ENCODE assay signal across 24 cellular contexts in the genomic region with DNA sequence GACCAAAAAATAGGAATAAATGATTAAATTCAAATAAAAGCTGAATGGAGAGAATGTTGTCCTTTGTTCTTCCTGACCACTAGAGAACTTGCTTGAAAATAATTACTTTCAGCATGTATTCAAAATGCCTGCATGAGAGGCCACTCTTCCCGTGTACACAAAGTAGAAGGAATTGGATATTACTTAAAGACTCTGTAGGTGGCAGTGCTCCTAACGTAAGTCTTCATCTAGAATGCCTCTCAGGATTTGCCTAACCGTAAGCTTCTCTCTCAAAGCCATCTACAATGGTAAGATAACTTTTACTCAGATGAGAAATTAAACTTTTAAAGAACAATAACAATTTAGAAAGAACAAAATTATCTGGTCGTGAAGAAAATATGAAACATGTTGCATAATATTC.
"Had no signal": no experiment of that assay in that cellular context is flagged by ENCODE, and none has a peak within 500 bp of the region (broad histone marks: within the 10 kb centered on the region; RNA-seq: fewer than 3 reads in every experiment).

No MANE protein-coding gene starts in this region.

- ATAC-seq: activated CD4-positive, CD25-positive, alpha-beta regulatory T cell treated with anti-CD3 and anti-CD28 coated beads, Interleukin-2, amount 50 U/mL, for 24 hours; activated T-cell treated with anti-CD3 and anti-CD28 coated beads, Interleukin-2, amount 50 U/mL, for 72 hours; effector memory CD8-positive, alpha-beta T cell; sciatic nerve; stimulated activated memory B cell treated with anti-CD40 and anti-IgM and Interleukin-4, amounts not matched to agents 10 μg/mL and 1 μg/mL and 100 μg/mL, for 72 hours had no signal

- H3K27ac Mint-ChIP-seq: activated CD4-positive, alpha-beta memory T cell treated with anti-CD3 and anti-CD28 coated beads, Interleukin-2, amount 10 ng/mL, durations not matched to agents 7 days and 5 days; activated CD4-positive, alpha-beta T cell treated with anti-CD3 and anti-CD28 coated beads, Interleukin-2, amount 10 ng/mL, durations not matched to agents 24 days and 14 days; activated naive CD4-positive, alpha-beta T cell treated with anti-CD3 and anti-CD28 coated beads for 36 hours; activated naive CD8-positive, alpha-beta T cell treated with anti-CD3 and anti-CD28 coated beads, Interleukin-2, amount 10 ng/mL, durations not matched to agents 7 days and 5 days; activated T-cell treated with anti-CD3 and anti-CD28 coated beads, Interleukin-2, amount 50 U/mL, for 72 hours; effector memory CD8-positive, alpha-beta T cell; memory B cell; stimulated activated memory B cell treated with anti-CD40 and anti-IgM and Interleukin-4, amounts not matched to agents 10 μg/mL and 1 μg/mL and 100 μg/mL, for 72 hours had no signal

- FAIRE-seq: colon, frontal cortex had no signal

- H3K36me3 ChIP-seq: breast epithelium, esophagus muscularis mucosa, transverse colon, vagina had no signal

- H3K4me3 ChIP-seq: breast epithelium, esophagus muscularis mucosa, smooth muscle cell, transverse colon, vagina had no signal

- H3K9me3 ChIP-seq: breast epithelium, esophagus muscularis mucosa, transverse colon, vagina had no signal

- H3K4me1 ChIP-seq: breast epithelium, esophagus muscularis mucosa, transverse colon, vagina had no signal

- H3K27me3 Mint-ChIP-seq: activated CD4-positive, alpha-beta memory T cell treated with anti-CD3 and anti-CD28 coated beads, Interleukin-2, amount 10 ng/mL, durations not matched to agents 7 days and 5 days; activated CD4-positive, alpha-beta T cell treated with anti-CD3 and anti-CD28 coated beads, Interleukin-2, amount 10 ng/mL, durations not matched to agents 24 days and 14 days; activated naive CD8-positive, alpha-beta T cell treated with anti-CD3 and anti-CD28 coated beads, Interleukin-2, amount 10 ng/mL, durations not matched to agents 7 days and 5 days; central memory CD8-positive, alpha-beta T cell; effector memory CD8-positive, alpha-beta T cell; memory B cell; stimulated activated memory B cell treated with anti-CD40 and anti-IgM and Interleukin-4, amounts not matched to agents 10 μg/mL and 1 μg/mL and 100 μg/mL, for 72 hours had no signal

- H3K27me3 ChIP-seq: breast epithelium, esophagus muscularis mucosa, transverse colon, vagina had no signal

- H3K4me3 Mint-ChIP-seq: activated CD4-positive, alpha-beta memory T cell treated with anti-CD3 and anti-CD28 coated beads, Interleukin-2, amount 10 ng/mL, durations not matched to agents 7 days and 5 days; activated CD4-positive, alpha-beta T cell treated with anti-CD3 and anti-CD28 coated beads, Interleukin-2, amount 10 ng/mL, durations not matched to agents 24 days and 14 days; activated naive CD4-positive, alpha-beta T cell treated with anti-CD3 and anti-CD28 coated beads for 36 hours; activated naive CD8-positive, alpha-beta T cell treated with anti-CD3 and anti-CD28 coated beads, Interleukin-2, amount 10 ng/mL, durations not matched to agents 7 days and 5 days; activated T-cell treated with anti-CD3 and anti-CD28 coated beads, Interleukin-2, amount 50 U/mL, for 72 hours; central memory CD8-positive, alpha-beta T cell; effector memory CD8-positive, alpha-beta T cell; memory B cell; stimulated activated memory B cell treated with anti-CD40 and anti-IgM and Interleukin-4, amounts not matched to agents 10 μg/mL and 1 μg/mL and 100 μg/mL, for 72 hours had no signal

- H3K9me3 Mint-ChIP-seq: activated CD4-positive, alpha-beta T cell treated with anti-CD3 and anti-CD28 coated beads, Interleukin-2, amount 10 ng/mL, durations not matched to agents 24 days and 14 days; activated naive CD8-positive, alpha-beta T cell treated with anti-CD3 and anti-CD28 coated beads, Interleukin-2, amount 10 ng/mL, durations not matched to agents 7 days and 5 days had no signal

- H3K4me2 ChIP-seq: smooth muscle cell had no signal

- H3K27ac ChIP-seq: breast epithelium, esophagus muscularis mucosa, transverse colon, vagina had no signal

- H3K4me1 Mint-ChIP-seq: activated CD4-positive, alpha-beta memory T cell treated with anti-CD3 and anti-CD28 coated beads, Interleukin-2, amount 10 ng/mL, durations not matched to agents 7 days and 5 days; activated CD4-positive, alpha-beta T cell treated with anti-CD3 and anti-CD28 coated beads, Interleukin-2, amount 10 ng/mL, durations not matched to agents 24 days and 14 days; activated naive CD8-positive, alpha-beta T cell treated with anti-CD3 and anti-CD28 coated beads, Interleukin-2, amount 10 ng/mL, durations not matched to agents 7 days and 5 days; central memory CD8-positive, alpha-beta T cell; memory B cell; stimulated activated memory B cell treated with anti-CD40 and anti-IgM and Interleukin-4, amounts not matched to agents 10 μg/mL and 1 μg/mL and 100 μg/mL, for 72 hours had no signal

- H3K36me3 Mint-ChIP-seq: activated naive CD8-positive, alpha-beta T cell treated with anti-CD3 and anti-CD28 coated beads, Interleukin-2, amount 10 ng/mL, durations not matched to agents 7 days and 5 days; memory B cell; stimulated activated memory B cell treated with anti-CD40 and anti-IgM and Interleukin-4, amounts not matched to agents 10 μg/mL and 1 μg/mL and 100 μg/mL, for 72 hours had no signal

- DNase-seq: activated CD4-positive, alpha-beta memory T cell treated with anti-CD3 and anti-CD28 coated beads, Interleukin-2, amount 10 ng/mL, durations not matched to agents 7 days and 5 days; activated CD4-positive, alpha-beta T cell treated with anti-CD3 and anti-CD28 coated beads, Interleukin-2, amount 10 ng/mL, durations not matched to agents 24 days and 14 days; activated effector memory CD4-positive, alpha-beta T cell treated with Interleukin-2 at 50 U/mL for 16 hours; activated naive CD4-positive, alpha-beta T cell treated with anti-CD3 and anti-CD28 coated beads for 36 hours; activated naive CD8-positive, alpha-beta T cell treated with anti-CD3 and anti-CD28 coated beads, Interleukin-2, amount 10 ng/mL, durations not matched to agents 7 days and 5 days; activated T-cell treated with anti-CD3 and anti-CD28 coated beads, Interleukin-2, amount 50 U/mL, for 72 hours; amniotic stem cell; effector memory CD8-positive, alpha-beta T cell; glutamatergic neuron; hippocampal formation; occipital lobe; stimulated activated CD4-positive, alpha-beta T cell treated with anti-CD3 and anti-CD28 coated beads, Interleukin-15, amount 100 ng/mL, for 24 hours; transverse colon had no signal
